Comparison of ENCODE assay signal across 4 cellular contexts in genomic region chr3:100582157-100582556, GRCh38. TPM values are rescaled to one million over a fixed set of nuclear protein-coding genes. Genes with fewer than 3 reads are reported as not detected.
"Had no signal": no experiment of that assay in that cellular context is flagged by ENCODE, and none has a peak within 500 bp of the region (broad histone marks: within the 10 kb centered on the region; RNA-seq: fewer than 3 reads in every experiment).

No MANE protein-coding gene starts in this region.

RNA-seq across cellular contexts. Expression of gene ADGRG7, which starts 27.2 kb away (rescaled TPM):
- total RNA-seq: GM23338, H1, H9 had no signal
- polyA plus RNA-seq: GM23338, H1, IgD-negative memory B cell had no signal
